Comparison of ENCODE assay signal across 9 cellular contexts in the genomic region with DNA sequence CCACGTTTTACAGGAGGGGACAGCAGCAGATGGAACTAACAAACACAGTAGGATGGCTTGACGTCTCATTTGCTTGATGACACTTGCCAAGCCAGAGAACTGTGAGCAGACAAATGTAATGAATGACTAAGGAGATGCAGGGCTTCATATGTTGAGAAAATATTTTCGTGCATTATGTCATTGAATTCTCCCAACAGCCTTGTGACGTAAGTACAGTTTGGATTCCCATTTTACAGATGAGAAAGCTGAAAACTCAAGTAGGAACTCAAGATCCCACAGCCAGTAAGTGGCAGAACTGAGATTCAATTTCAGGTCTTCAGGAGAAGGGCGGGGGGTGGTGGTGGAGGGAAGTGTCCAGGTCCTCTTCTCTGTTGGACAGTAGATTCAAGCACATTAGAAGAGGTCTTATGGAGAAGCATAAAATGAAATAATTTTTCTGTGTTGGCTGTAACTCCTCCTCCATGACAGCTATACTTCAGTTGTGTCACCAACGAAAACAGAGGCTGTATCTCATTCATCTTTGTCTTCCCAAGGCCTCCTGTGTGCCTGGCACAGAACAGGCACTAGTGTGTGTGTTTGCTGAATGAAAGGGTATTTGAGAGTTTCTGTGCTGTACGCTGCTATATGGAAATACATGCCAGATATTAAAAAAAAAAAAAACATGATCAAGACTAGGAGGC. TPM values are rescaled to one million over a fixed set of nuclear protein-coding genes. Genes with fewer than 3 reads are reported as not detected.
A peak's percentile ranks its signal among the peaks of the same experiment; 100 is the strongest.
DNase-seq lines count a peak whose midpoint lies in the region; ATAC-seq and TF ChIP-seq lines count a peak whose summit lies in the region.
"Had no signal": no experiment of that assay in that cellular context is flagged by ENCODE, and none has a peak within 500 bp of the region (broad histone marks: within the 10 kb centered on the region; RNA-seq: fewer than 3 reads in every experiment).

No MANE protein-coding gene starts in this region.

- H3K14ac ChIP-seq in H9 (ENCODE audit: insufficient read depth, low read length), result no peak overlapping the region

- no peak overlapping the region for H4K8ac ChIP-seq in H9 (replicated peaks; ENCODE audit: insufficient read length, low read depth, low read length)

- H3K9me3 ChIP-seq in H9 (ENCODE audit: control insufficient read depth, low read depth, low read length), result no peaks in the 10 kb centered on the region

- no peak overlapping the region for H4K5ac ChIP-seq in H9 (ENCODE audit: insufficient read length, low read depth, low read length)

- no CpG with 5 or more reads among the region's 7 CpGs for WGBS in H9 (ENCODE audit: extremely low coverage, insufficient read length, low lambda C conversion rate)

- no peak for ATAC-seq in activated naive CD8-positive, alpha-beta T cell treated with anti-CD3 and anti-CD28 coated beads, Interleukin-2, amount 10 ng/mL, durations not matched to agents 7 days and 5 days (ENCODE audit: low read depth)
- no peak for ATAC-seq in GM18873 (IDR thresholded peaks at IDR 0.05; ENCODE audit: low FRiP score, unreplicated experiment)
- ATAC-seq in HG03159 (IDR thresholded peaks at IDR 0.05; ENCODE audit: unreplicated experiment), result no peak

- H3K4ac ChIP-seq in H9 (ENCODE audit: low read depth, low read length), result no peak overlapping the region

- peaks cover 26% of the 10 kb centered on the region for H3K27me3 ChIP-seq in H9 (ENCODE audit: insufficient read depth, low read length)

- no peak overlapping the region for H4K91ac ChIP-seq in H9 (ENCODE audit: insufficient read length, low read depth, low read length)

- no peak overlapping the region for H2AFZ ChIP-seq in H9 (ENCODE audit: low read length)

- no peak overlapping the region for H2BK12ac ChIP-seq in H9 (ENCODE audit: insufficient read length, low read depth, low read length)

- H3K79me1 ChIP-seq in H9 (ENCODE audit: insufficient read depth, low read depth, low read length, poor library complexity, severe bottlenecking), result no peaks in the 10 kb centered on the region

- H3K27ac Mint-ChIP-seq in H9 (no peak overlapping the region), immature natural killer cell (peak overlapping the region in 3 of 6 donors; percentile 30 to 68 (median 66))
- H3K27ac Mint-ChIP-seq in activated naive CD8-positive, alpha-beta T cell treated with anti-CD3 and anti-CD28 coated beads, Interleukin-2, amount 10 ng/mL, durations not matched to agents 7 days and 5 days, result peak overlapping the region; percentile 28

- no peaks in the 10 kb centered on the region for H4K20me1 ChIP-seq in H9 (ENCODE audit: control insufficient read depth, insufficient read depth, insufficient read length)

- H3K4me2 ChIP-seq in H9 (ENCODE audit: insufficient read depth, insufficient read length, low read length), result no peak overlapping the region

- H3K79me2 ChIP-seq in H9 (ENCODE audit: insufficient read depth, low read length), result no peaks in the 10 kb centered on the region

- H3T11ph ChIP-seq in H9 (ENCODE audit: low read length), result no peak overlapping the region

- POLR2A ChIA-PET in activated naive CD8-positive, alpha-beta T cell treated with anti-CD3 and anti-CD28 coated beads, Interleukin-2, amount 10 ng/mL, durations not matched to agents 7 days and 5 days (lab: Charles Lee), result no interaction called here

- TF ChIP-seq CTCF in H9 (conservative IDR thresholded peaks at IDR 0.05), result no peak

- H3K9ac ChIP-seq in H9 (ENCODE audit: extremely low read depth, insufficient read length, low read length), result no peak overlapping the region

- peaks cover 25 to 28% of the 10 kb centered on the region in 2 experiments for H3K4me1 Mint-ChIP-seq in H9
- peaks cover 15% of the 10 kb centered on the region for H3K4me1 Mint-ChIP-seq in activated naive CD8-positive, alpha-beta T cell treated with anti-CD3 and anti-CD28 coated beads, Interleukin-2, amount 10 ng/mL, durations not matched to agents 7 days and 5 days
- H3K4me1 Mint-ChIP-seq in immature natural killer cell, result peaks cover 14 to 23% of the 10 kb centered on the region in 2 donors

- H3K27ac ChIP-seq in H9 (ENCODE audit: insufficient read length, low read depth, low read length), result no peak overlapping the region

- H2BK120ac ChIP-seq in H9 (ENCODE audit: low read depth, low read length, poor library complexity, severe bottlenecking), result no peak overlapping the region

- H3K36me3 Mint-ChIP-seq in H9 (ENCODE audit: insufficient read depth in 1 of 3, low read depth in 3 of 3) (peaks cover 0 to 3% (median 0%) of the 10 kb centered on the region in 3 experiments; a peak in 3 of 7 replicates), immature natural killer cell (no peaks in the 10 kb centered on the region)
- H3K36me3 Mint-ChIP-seq in activated naive CD8-positive, alpha-beta T cell treated with anti-CD3 and anti-CD28 coated beads, Interleukin-2, amount 10 ng/mL, durations not matched to agents 7 days and 5 days, result no peaks in the 10 kb centered on the region

- no peak overlapping the region for H3K23ac ChIP-seq in H9 (ENCODE audit: insufficient read length, low read depth, low read length)

- no peak overlapping the region for H2BK15ac ChIP-seq in H9 (ENCODE audit: low read depth, low read length)

- H2AK5ac ChIP-seq in H9 (ENCODE audit: insufficient read length, low read length), result no peak overlapping the region

- no peak overlapping the region for H2BK5ac ChIP-seq in H9 (ENCODE audit: insufficient read length, low read length)

- H3K56ac ChIP-seq in H9 (ENCODE audit: insufficient read length, low read depth, low read length), result no peak overlapping the region

- H2BK20ac ChIP-seq in H9 (ENCODE audit: low read depth, low read length, poor library complexity, severe bottlenecking), result no peak overlapping the region

- peaks cover 14% of the 10 kb centered on the region for H3K23me2 ChIP-seq in H9 (ENCODE audit: insufficient read length, low read depth, low read length, poor library complexity, severe bottlenecking)

- H3K27me3 Mint-ChIP-seq in H9 (ENCODE audit: low read depth), result peaks cover 65% of the 10 kb centered on the region
- H3K27me3 Mint-ChIP-seq in activated naive CD8-positive, alpha-beta T cell treated with anti-CD3 and anti-CD28 coated beads, Interleukin-2, amount 10 ng/mL, durations not matched to agents 7 days and 5 days, result peaks cover 36% of the 10 kb centered on the region
- H3K27me3 Mint-ChIP-seq in immature natural killer cell (ENCODE audit: low read depth in 3 of 3), result peaks cover 2 to 17% (median 8%) of the 10 kb centered on the region in 3 donors

- H3K4me1 ChIP-seq in H9 (ENCODE audit: insufficient read depth, low read length), result peaks cover 7% of the 10 kb centered on the region; the same call in 1 of the 2 replicates

- H3K4me3 Mint-ChIP-seq in H9 (peak overlapping the region; percentile 69 to 88; a peak in 3 of 5 replicates), immature natural killer cell (peak overlapping the region; percentile 34 to 83 (median 60))
- no peak overlapping the region for H3K4me3 Mint-ChIP-seq in activated naive CD8-positive, alpha-beta T cell treated with anti-CD3 and anti-CD28 coated beads, Interleukin-2, amount 10 ng/mL, durations not matched to agents 7 days and 5 days

- no peak overlapping the region for H3K18ac ChIP-seq in H9 (ENCODE audit: insufficient read length, low read depth, low read length)

- H3K9me3 Mint-ChIP-seq in H9 (no peaks in the 10 kb centered on the region; a peak in 1 of 5 replicates), immature natural killer cell (no peaks in the 10 kb centered on the region)
- H3K9me3 Mint-ChIP-seq in activated naive CD8-positive, alpha-beta T cell treated with anti-CD3 and anti-CD28 coated beads, Interleukin-2, amount 10 ng/mL, durations not matched to agents 7 days and 5 days, result no peaks in the 10 kb centered on the region

- peak overlapping the region; percentile 90 for H3K4me3 ChIP-seq in skeletal muscle cell (ENCODE audit: low read depth, low read length)

- DNase-seq in H9 (no peak), immature natural killer cell (no peak), skeletal muscle cell (ENCODE audit: low read depth) (no peak), NCI-H345 treated with DMSO at 0.1 percent for 48 hours (lab: John Stamatoyannopoulos, UW; ENCODE audit: unreplicated experiment) (no peak), HCEC 1CT (no peak)
- DNase-seq in activated naive CD8-positive, alpha-beta T cell treated with anti-CD3 and anti-CD28 coated beads, Interleukin-2, amount 10 ng/mL, durations not matched to agents 7 days and 5 days, result no peak
- DNase-seq: NCI-H526 treated with DMSO at 0.1 percent for 48 hours had no signal

RNA-seq across cellular contexts. Expression of a gene that starts 2.2 kb away (rescaled TPM):
- total RNA-seq in H9 (2021), result 5.8 and 6.2 TPM in 2 replicates
- total RNA-seq in activated naive CD8-positive, alpha-beta T cell treated with anti-CD3 and anti-CD28 coated beads, Interleukin-2, amount 10 ng/mL, durations not matched to agents 7 days and 5 days, result 1 to 10 TPM; 7.0 to 9.0 TPM
- polyA plus RNA-seq in immature natural killer cell, result 1 to 10 TPM in 2 of 3 donors, not detected in 1; 1.6 to 2.9 TPM

RNA-seq across cellular contexts. Expression of a gene that starts 49.2 kb away (rescaled TPM):
- total RNA-seq in H9 (2021), result 21.5 TPM in 2 replicates
- total RNA-seq in activated naive CD8-positive, alpha-beta T cell treated with anti-CD3 and anti-CD28 coated beads, Interleukin-2, amount 10 ng/mL, durations not matched to agents 7 days and 5 days, result 10 to 100 TPM; 15.4 to 17.3 TPM
- polyA plus RNA-seq in immature natural killer cell, result 10 to 100 TPM; 14.1 to 19.8 (median 17.8) TPM
